8 cellular contexts compared by ENCODE assay signal in the genomic region with DNA sequence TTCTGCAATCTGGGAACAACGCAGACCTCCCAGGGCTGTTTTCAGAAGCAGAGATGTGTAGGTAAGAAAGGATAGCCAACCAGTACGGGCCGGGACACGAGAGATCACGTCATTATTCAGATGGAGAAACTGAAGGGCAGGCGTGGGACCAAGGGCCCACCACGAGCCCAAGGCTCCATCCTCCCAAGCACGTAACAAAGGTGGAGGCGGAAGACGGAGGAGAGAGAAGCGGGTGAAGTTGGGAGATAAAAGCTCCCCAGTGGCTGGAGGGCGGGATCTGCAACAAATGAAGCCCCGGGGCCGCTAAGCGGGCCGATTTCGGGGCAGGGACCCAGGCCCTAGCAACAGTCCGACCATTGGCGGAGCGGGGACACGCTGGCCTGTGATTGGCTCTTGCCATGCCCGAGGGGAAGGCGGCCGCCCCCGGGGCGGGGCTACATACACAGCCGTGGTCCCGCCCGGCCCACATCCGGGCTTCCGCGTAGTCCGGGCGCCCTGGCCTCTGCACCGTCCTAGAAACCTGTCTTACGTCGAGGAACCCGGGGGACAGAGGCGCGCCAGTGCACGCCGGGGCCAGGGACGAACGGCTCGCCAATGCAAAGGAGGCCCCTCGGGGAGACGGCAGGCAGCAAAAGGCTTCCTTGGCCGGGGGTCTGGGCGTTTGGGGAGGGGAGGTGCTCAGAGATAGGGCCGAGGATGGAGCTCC. TPM values are rescaled to one million over a fixed set of nuclear protein-coding genes. Genes with fewer than 3 reads are reported as not detected.
A peak's percentile ranks its signal among the peaks of the same experiment; 100 is the strongest.
DNase-seq lines count a peak whose midpoint lies in the region; ATAC-seq, FAIRE-seq and TF ChIP-seq lines count a peak whose summit lies in the region.

No MANE protein-coding gene starts in this region.

- peak overlapping the region; percentile 85 for H3K9ac ChIP-seq in Loucy (ENCODE audit: low read depth, low read length, poor library complexity, severe bottlenecking)
- peak overlapping the region; percentile 87 for H3K9ac ChIP-seq in neural cell (ENCODE audit: low read length)

- TF ChIP-seq POLR2A in H54 (IDR thresholded peaks at IDR 0.05; ENCODE audit: low read depth, low read length) (peak; percentile 70), stomach (IDR thresholded peaks at IDR 0.05) (peak in 1 of 4 donors; percentile 76)

- no peak for TF ChIP-seq RAD21 in neural cell (conservative IDR thresholded peaks at IDR 0.05)

- H3K9me2 ChIP-seq in Loucy (replicated peaks; ENCODE audit: low read depth, low read length): no peaks in the 10 kb centered on the region
- H3K9me2 ChIP-seq in neural cell (ENCODE audit: insufficient read depth, low read length): no peaks in the 10 kb centered on the region

- DNase-seq in ELF-1 (ENCODE audit: low read depth, low spot score): peak; percentile 99
- peak; percentile 92 for DNase-seq in H54 (ENCODE audit: insufficient read length, low spot score)
- peak; percentile 97 for DNase-seq in RWPE2 (ENCODE audit: low spot score)
- peak; percentile 94 for DNase-seq in activated effector memory CD4-positive, alpha-beta T cell treated with Interleukin-2 at 50 U/mL for 16 hours
- peak; percentile 94 for DNase-seq in fibroblast of the aortic adventitia (ENCODE audit: low read depth)
- peak; percentile 98 for DNase-seq in stomach

- WGBS in stomach, 5 donors: 0 to 2% (median 1%) methylated on average over 20 to 50 of the region's 50 CpGs

- peak overlapping the region; percentile 75 for H2AFZ ChIP-seq in Loucy (ENCODE audit: low read length)
- peak overlapping the region; percentile 77 for H2AFZ ChIP-seq in neural cell (ENCODE audit: low read depth, low read length)

- TF ChIP-seq EP300 in neural cell (conservative IDR thresholded peaks at IDR 0.05; ENCODE audit: poor library complexity, severe bottlenecking) (peak; percentile 90), stomach (IDR thresholded peaks at IDR 0.05) (no peak)

- no peaks in the 10 kb centered on the region for H3F3A ChIP-seq in Loucy (ENCODE audit: low read depth)
- H3F3A ChIP-seq in neural cell (ENCODE audit: insufficient read depth, low read length, poor library complexity, severe bottlenecking): no peaks in the 10 kb centered on the region

- intact Hi-C loops in stomach (cut with DNase I; ENCODE audit: low total_unique reads): no loop called here

- H3K4me2 ChIP-seq in Loucy (ENCODE audit: low read depth, low read length, poor library complexity, severe bottlenecking): peak overlapping the region; percentile 85
- peak overlapping the region; percentile 76 for H3K4me2 ChIP-seq in neural cell (ENCODE audit: low read length)

- H3K36me3 ChIP-seq in Loucy (ENCODE audit: insufficient read depth, low read length) (peaks cover 8% of the 10 kb centered on the region; the same call in 1 of the 2 replicates), RWPE2 (ENCODE audit: low read depth) (no peaks in the 10 kb centered on the region; the same call in 1 of the 2 replicates), neural cell (ENCODE audit: insufficient read depth, low read length) (no peaks in the 10 kb centered on the region), stomach (peaks cover 0 to 5% (median 1%) of the 10 kb centered on the region in 4 donors)

- peaks cover 8% of the 10 kb centered on the region; the same call in 1 of the 2 replicates for H3K79me2 ChIP-seq in Loucy (ENCODE audit: insufficient read depth, low read length)
- peaks cover 4% of the 10 kb centered on the region for H3K79me2 ChIP-seq in neural cell (replicated peaks; ENCODE audit: insufficient read depth, low read length)

- peak overlapping the region; percentile 90 for H3K27ac ChIP-seq in RWPE2 (ENCODE audit: poor library complexity, severe bottlenecking)
- peak overlapping the region; percentile 89 for H3K27ac ChIP-seq in neural cell (ENCODE audit: low read length)
- peak overlapping the region; percentile 92 to 99 (median 97) for H3K27ac ChIP-seq in stomach

- no peaks in the 10 kb centered on the region for H3K27me3 ChIP-seq in Loucy (ENCODE audit: insufficient read depth, low read length, poor library complexity, severe bottlenecking)
- no peaks in the 10 kb centered on the region for H3K27me3 ChIP-seq in RWPE2 (ENCODE audit: insufficient read depth, poor library complexity, severe bottlenecking)
- H3K27me3 ChIP-seq in neural cell (ENCODE audit: insufficient read depth, low read depth, low read length): no peaks in the 10 kb centered on the region
- H3K27me3 ChIP-seq in stomach: no peaks in the 10 kb centered on the region

- no peak for FAIRE-seq in H54 (lab: Jason Lieb, UNC)

- TF ChIP-seq CTCF in Loucy (conservative IDR thresholded peaks at IDR 0.05; ENCODE audit: low read length): no peak
- TF ChIP-seq CTCF in RWPE2 (IDR thresholded peaks at IDR 0.05; ENCODE audit: poor library complexity, severe bottlenecking): no peak
- no peak for TF ChIP-seq CTCF in fibroblast of the aortic adventitia (IDR thresholded peaks at IDR 0.05; ENCODE audit: insufficient read depth, low read length)
- no peak for TF ChIP-seq CTCF in neural cell (IDR thresholded peaks at IDR 0.05; ENCODE audit: poor library complexity, severe bottlenecking)
- TF ChIP-seq CTCF in stomach (IDR thresholded peaks at IDR 0.05): no peak

- H3K4me3 ChIP-seq in Loucy (ENCODE audit: low read length, poor library complexity, severe bottlenecking) (peak overlapping the region; percentile 85), RWPE2 (ENCODE audit: severe bottlenecking) (peak overlapping the region; percentile 57), fibroblast of the aortic adventitia (ENCODE audit: low read depth, low read length) (peak overlapping the region; percentile 92), neural cell (ENCODE audit: low read length) (peak overlapping the region; percentile 73), stomach (peak overlapping the region; percentile 59 to 80 (median 77))

- peak; percentile 89 for ATAC-seq in RWPE2 (ENCODE audit: low read depth)

- H3K4me1 ChIP-seq in Loucy (ENCODE audit: insufficient read depth, low read length, poor library complexity, severe bottlenecking): peaks cover 14% of the 10 kb centered on the region
- peaks cover 6% of the 10 kb centered on the region for H3K4me1 ChIP-seq in RWPE2 (ENCODE audit: insufficient read depth, poor library complexity, severe bottlenecking)
- peaks cover 15 to 34% (median 27%) of the 10 kb centered on the region in 4 donors for H3K4me1 ChIP-seq in stomach

- H3K9me3 ChIP-seq in Loucy (ENCODE audit: insufficient read depth, low read depth, low read length) (no peaks in the 10 kb centered on the region), RWPE2 (ENCODE audit: severe bottlenecking) (no peaks in the 10 kb centered on the region), neural cell (ENCODE audit: low read length) (no peaks in the 10 kb centered on the region), stomach (no peaks in the 10 kb centered on the region)

- H4K20me1 ChIP-seq in Loucy (ENCODE audit: insufficient read depth, low read length, poor library complexity, severe bottlenecking): peaks cover 2% of the 10 kb centered on the region
- H4K20me1 ChIP-seq in neural cell (ENCODE audit: insufficient read depth): no peaks in the 10 kb centered on the region

TF ChIP-seq in neural cell, 6 proteins besides CTCF, POLR2A, EP300 and RAD21:
- TF ChIP-seq TAF1 (IDR thresholded peaks at IDR 0.05; ENCODE audit: low read depth) (peak; percentile 63), POLR2AphosphoS5 (IDR thresholded peaks at IDR 0.05) (peak; percentile 84), EZH2 (IDR thresholded peaks at IDR 0.05; ENCODE audit: borderline replicate concordance, insufficient read depth, low read length, poor library complexity, severe bottlenecking) (no peak), SMC3 (conservative IDR thresholded peaks at IDR 0.05; ENCODE audit: poor library complexity) (no peak), MXI1 (conservative IDR thresholded peaks at IDR 0.05; ENCODE audit: poor library complexity, severe bottlenecking) (peak; percentile 32)
- TF ChIP-seq, protein P1, sequence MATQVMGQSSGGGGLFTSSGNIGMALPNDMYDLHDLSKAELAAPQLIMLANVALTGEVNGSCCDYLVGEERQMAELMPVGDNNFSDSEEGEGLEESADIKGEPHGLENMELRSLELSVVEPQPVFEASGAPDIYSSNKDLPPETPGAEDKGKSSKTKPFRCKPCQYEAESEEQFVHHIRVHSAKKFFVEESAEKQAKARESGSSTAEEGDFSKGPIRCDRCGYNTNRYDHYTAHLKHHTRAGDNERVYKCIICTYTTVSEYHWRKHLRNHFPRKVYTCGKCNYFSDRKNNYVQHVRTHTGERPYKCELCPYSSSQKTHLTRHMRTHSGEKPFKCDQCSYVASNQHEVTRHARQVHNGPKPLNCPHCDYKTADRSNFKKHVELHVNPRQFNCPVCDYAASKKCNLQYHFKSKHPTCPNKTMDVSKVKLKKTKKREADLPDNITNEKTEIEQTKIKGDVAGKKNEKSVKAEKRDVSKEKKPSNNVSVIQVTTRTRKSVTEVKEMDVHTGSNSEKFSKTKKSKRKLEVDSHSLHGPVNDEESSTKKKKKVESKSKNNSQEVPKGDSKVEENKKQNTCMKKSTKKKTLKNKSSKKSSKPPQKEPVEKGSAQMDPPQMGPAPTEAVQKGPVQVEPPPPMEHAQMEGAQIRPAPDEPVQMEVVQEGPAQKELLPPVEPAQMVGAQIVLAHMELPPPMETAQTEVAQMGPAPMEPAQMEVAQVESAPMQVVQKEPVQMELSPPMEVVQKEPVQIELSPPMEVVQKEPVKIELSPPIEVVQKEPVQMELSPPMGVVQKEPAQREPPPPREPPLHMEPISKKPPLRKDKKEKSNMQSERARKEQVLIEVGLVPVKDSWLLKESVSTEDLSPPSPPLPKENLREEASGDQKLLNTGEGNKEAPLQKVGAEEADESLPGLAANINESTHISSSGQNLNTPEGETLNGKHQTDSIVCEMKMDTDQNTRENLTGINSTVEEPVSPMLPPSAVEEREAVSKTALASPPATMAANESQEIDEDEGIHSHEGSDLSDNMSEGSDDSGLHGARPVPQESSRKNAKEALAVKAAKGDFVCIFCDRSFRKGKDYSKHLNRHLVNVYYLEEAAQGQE (IDR thresholded peaks at IDR 0.05; ENCODE audit: borderline replicate concordance): peak; percentile 33

RNA-seq across cellular contexts. Expression of gene HSPB1, which starts 15.5 kb away (rescaled TPM):
- total RNA-seq in fibroblast of the aortic adventitia (ENCODE audit: low replicate concordance): 91.8 and 128 TPM in 2 replicates
- 1.4 and 1.8 TPM in 2 replicates for polyA plus RNA-seq in neural cell
- 0.69 TPM in 1 of 2 replicates, not detected in the other for polyA minus RNA-seq in neural cell
- total RNA-seq in stomach: 1,000 to 10,000 TPM in 1 of 5 donors, 100 to 1,000 TPM in 3, 10 to 100 TPM in 1; 21.8 to 2,022 (median 373) TPM
- 1,000 to 10,000 TPM in 1 of 3 donors, 100 to 1,000 TPM in 2; 320 to 2,297 (median 486) TPM for polyA plus RNA-seq in stomach

RNA-seq across cellular contexts. Expression of gene YWHAG, which starts 40.9 kb away (rescaled TPM):
- 112 and 115 TPM in 2 replicates for total RNA-seq in fibroblast of the aortic adventitia (ENCODE audit: low replicate concordance)
- polyA plus RNA-seq in neural cell: 276 and 284 TPM in 2 replicates
- polyA minus RNA-seq in neural cell: 511 and 557 TPM in 2 replicates
- total RNA-seq in stomach: 10 to 100 TPM; 28.6 to 64.6 (median 56.2) TPM
- 10 to 100 TPM; 26.7 to 42.5 (median 41.2) TPM for polyA plus RNA-seq in stomach

Comparison
In these comparisons a context has a peak if more than half of its experiments do, and no peak if none do; other contexts are left out.
1. Peak in every context shown above with its lines: DNase-seq, ATAC-seq, H3K4me3 ChIP-seq and H3K27ac ChIP-seq.